In the genomic region with DNA sequence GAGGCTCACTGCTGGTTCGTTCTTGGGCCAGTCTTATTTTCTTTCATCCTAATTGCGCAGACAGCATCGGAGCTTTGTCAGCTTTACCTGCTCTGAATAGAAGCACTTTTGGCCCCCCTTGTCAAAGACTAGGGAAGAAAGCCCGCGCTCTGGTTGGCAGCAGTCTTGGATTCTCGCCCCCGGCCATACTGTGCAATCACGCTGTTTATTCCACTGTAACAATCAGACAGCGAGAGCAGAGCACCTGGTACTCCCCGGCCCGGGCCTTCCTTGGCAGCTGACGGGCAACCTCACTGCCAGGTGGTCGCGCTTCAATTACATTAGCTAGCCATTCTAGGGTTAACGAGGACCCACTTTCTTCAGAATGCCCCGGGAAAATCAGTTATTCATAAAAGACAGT, we compare ENCODE assay signal across 18 cellular contexts.
DNase-seq lines count a peak whose midpoint lies in the region; ATAC-seq and TF ChIP-seq lines count a peak whose summit lies in the region.
"Had no signal": no experiment of that assay in that cellular context is flagged by ENCODE, and none has a peak within 500 bp of the region (broad histone marks: within the 10 kb centered on the region; RNA-seq: fewer than 3 reads in every experiment).

No MANE protein-coding gene starts in this region.

- no peak overlapping the region for H3K4me3 Mint-ChIP-seq in activated CD8-positive, alpha-beta T cell treated with anti-CD3 and anti-CD28 coated beads for 36 hours
- H3K4me3 Mint-ChIP-seq: activated CD4-positive, alpha-beta T cell treated with anti-CD3 and anti-CD28 coated beads, Interleukin-2, amount 10 ng/mL, durations not matched to agents 7 days and 5 days; CD8-positive, alpha-beta memory T cell; nephron; stimulated activated naive CD8-positive, alpha-beta T cell treated with anti-CD3 and anti-CD28 coated beads, Interleukin-15, amount 100 ng/mL, for 72 hours; type B pancreatic cell had no signal

- CTCF ChIA-PET in activated CD8-positive, alpha-beta T cell treated with anti-CD3 and anti-CD28 coated beads for 36 hours (lab: Charles Lee): interaction anchor here (1.4 kb wide), 1 partner anchor 11 kb away, joined by 6 read pairs; no protein-coding TSS in a partner anchor

- intact Hi-C loops in ascending aorta (cut with DNase I): no loop called here
- intact Hi-C loops in activated CD8-positive, alpha-beta T cell treated with anti-CD3 and anti-CD28 coated beads for 36 hours (cut with micrococcal nuclease): no loop called here

- H3K27ac Mint-ChIP-seq in activated CD8-positive, alpha-beta T cell treated with anti-CD3 and anti-CD28 coated beads for 36 hours: no peak overlapping the region
- H3K27ac Mint-ChIP-seq: activated CD4-positive, alpha-beta T cell treated with anti-CD3 and anti-CD28 coated beads, Interleukin-2, amount 10 ng/mL, durations not matched to agents 7 days and 5 days; CD8-positive, alpha-beta memory T cell; nephron; type B pancreatic cell had no signal

- no peak for ATAC-seq in HG02759 (IDR thresholded peaks at IDR 0.05; ENCODE audit: unreplicated experiment)
- no peak for ATAC-seq in activated CD8-positive, alpha-beta T cell treated with anti-CD3 and anti-CD28 coated beads for 36 hours
- ATAC-seq: stimulated activated naive CD8-positive, alpha-beta T cell treated with anti-CD3 and anti-CD28 coated beads, Interleukin-15, amount 100 ng/mL, for 72 hours had no signal

- no peaks in the 10 kb centered on the region for H3K4me1 Mint-ChIP-seq in activated CD8-positive, alpha-beta T cell treated with anti-CD3 and anti-CD28 coated beads for 36 hours (ENCODE audit: low read depth)

- no peak overlapping the region for H3K4me3 ChIP-seq in ascending aorta

- no peak overlapping the region for H3K27ac ChIP-seq in ascending aorta
- H3K27ac ChIP-seq: KMS-11 had no signal

- POLR2A ChIA-PET in activated CD8-positive, alpha-beta T cell treated with anti-CD3 and anti-CD28 coated beads for 36 hours (lab: Charles Lee): no interaction called here

- no peaks in the 10 kb centered on the region for H3K9me3 ChIP-seq in ascending aorta

- in situ Hi-C loops in GM13976 (cut with MboI; ENCODE audit: low sequenced_read_pairs, unreplicated experiment): no loop called here

- H3K27me3 Mint-ChIP-seq in activated CD8-positive, alpha-beta T cell treated with anti-CD3 and anti-CD28 coated beads for 36 hours: no peaks in the 10 kb centered on the region
- H3K27me3 Mint-ChIP-seq: activated CD4-positive, alpha-beta T cell treated with anti-CD3 and anti-CD28 coated beads, Interleukin-2, amount 10 ng/mL, durations not matched to agents 7 days and 5 days; stimulated activated naive CD8-positive, alpha-beta T cell treated with anti-CD3 and anti-CD28 coated beads, Interleukin-15, amount 100 ng/mL, for 72 hours; type B pancreatic cell had no signal

- peaks cover 5 to 6% of the 10 kb centered on the region in 2 donors for H3K36me3 ChIP-seq in ascending aorta

- no peaks in the 10 kb centered on the region for H3K36me3 Mint-ChIP-seq in activated CD8-positive, alpha-beta T cell treated with anti-CD3 and anti-CD28 coated beads for 36 hours (ENCODE audit: low read depth)

- no peaks in the 10 kb centered on the region for H3K4me1 ChIP-seq in ascending aorta

- H3K27me3 ChIP-seq in ascending aorta: no peaks in the 10 kb centered on the region

- TF ChIP-seq CTCF in ascending aorta (IDR thresholded peaks at IDR 0.05) (no peak), GM13976 (IDR thresholded peaks at IDR 0.05; ENCODE audit: borderline replicate concordance, control extremely low read depth, extremely low read depth, insufficient read depth, missing control alignments) (no peak)
- TF ChIP-seq CTCF in activated CD8-positive, alpha-beta T cell treated with anti-CD3 and anti-CD28 coated beads for 36 hours (IDR thresholded peaks at IDR 0.05): no peak

- peak; percentile 87 for DNase-seq in DMS79 (lab: John Stamatoyannopoulos, UW)
- peak; percentile 27 to 95 (median 81) for DNase-seq in NCI-H1417 (lab: John Stamatoyannopoulos, UW)
- peak; percentile 76 for DNase-seq in NCI-H345 (lab: John Stamatoyannopoulos, UW)
- DNase-seq in cerebellar nuclear complex (lab: John Stamatoyannopoulos, UW): peak; percentile 26 to 32
- DNase-seq in ascending aorta (ENCODE audit: low spot score in 2 of 2): no peak
- no peak for DNase-seq in GM13976 (ENCODE audit: low spot score)
- no peak for DNase-seq in activated CD8-positive, alpha-beta T cell treated with anti-CD3 and anti-CD28 coated beads for 36 hours
- DNase-seq: activated CD4-positive, alpha-beta T cell treated with anti-CD3 and anti-CD28 coated beads, Interleukin-2, amount 10 ng/mL, durations not matched to agents 7 days and 5 days; amniotic stem cell; CD8-positive, alpha-beta memory T cell; kidney; MV-4-11; stimulated activated CD4-positive, alpha-beta T cell treated with anti-CD3 and anti-CD28 coated beads, Interleukin-2, amount 100 ng/mL, for 24 hours; stimulated activated naive CD8-positive, alpha-beta T cell treated with anti-CD3 and anti-CD28 coated beads, Interleukin-15, amount 100 ng/mL, for 72 hours had no signal

- no peaks in the 10 kb centered on the region for H3K9me3 Mint-ChIP-seq in activated CD8-positive, alpha-beta T cell treated with anti-CD3 and anti-CD28 coated beads for 36 hours
- H3K9me3 Mint-ChIP-seq: activated CD4-positive, alpha-beta T cell treated with anti-CD3 and anti-CD28 coated beads, Interleukin-2, amount 10 ng/mL, durations not matched to agents 7 days and 5 days; CD8-positive, alpha-beta memory T cell; nephron; stimulated activated naive CD8-positive, alpha-beta T cell treated with anti-CD3 and anti-CD28 coated beads, Interleukin-15, amount 100 ng/mL, for 72 hours; type B pancreatic cell had no signal

Comparison
In these comparisons a context has a peak if more than half of its experiments do, and no peak if none do; other contexts are left out.
1. DNase-seq: peak in DMS79 (single experiment), NCI-H1417 (3 of 3), NCI-H345 (single experiment) and cerebellar nuclear complex (2 of 2); none in ascending aorta (0 of 2), GM13976 (single experiment) and activated CD8-positive, alpha-beta T cell treated with anti-CD3 and anti-CD28 coated beads for 36 hours (single experiment).